In genomic region chr2:197502201-197502600, GRCh38 we compare ENCODE assay signal across 8 cellular contexts. TPM values are rescaled to one million over a fixed set of nuclear protein-coding genes. Genes with fewer than 3 reads are reported as not detected.
DNase-seq lines count a peak whose midpoint lies in the region; ATAC-seq and TF ChIP-seq lines count a peak whose summit lies in the region.

No MANE protein-coding gene starts in this region.

- DNase-seq in activated CD4-positive, alpha-beta T cell treated with anti-CD3 and anti-CD28 coated beads, Interleukin-2, amount 10 ng/mL, durations not matched to agents 7 days and 5 days: no peak
- DNase-seq in activated CD4-positive, alpha-beta T cell treated with anti-CD3 and anti-CD28 coated beads for 48 hours: no peak
- no peak for DNase-seq in activated CD4-positive, alpha-beta memory T cell treated with anti-CD3 and anti-CD28 coated beads for 36 hours
- no peak for DNase-seq in glutamatergic neuron
- no peak for DNase-seq in AML-193 (lab: John Stamatoyannopoulos, UW)
- no peak for DNase-seq in NCI-H526 (lab: John Stamatoyannopoulos, UW)

- no peaks in the 10 kb centered on the region for H3K9me3 Mint-ChIP-seq in activated CD4-positive, alpha-beta T cell treated with anti-CD3 and anti-CD28 coated beads, Interleukin-2, amount 10 ng/mL, durations not matched to agents 7 days and 5 days
- no peaks in the 10 kb centered on the region for H3K9me3 Mint-ChIP-seq in activated CD4-positive, alpha-beta memory T cell treated with anti-CD3 and anti-CD28 coated beads for 36 hours
- H3K9me3 Mint-ChIP-seq in glutamatergic neuron (ENCODE audit: unreplicated experiment): peaks cover 8% of the 10 kb centered on the region
- H3K9me3 Mint-ChIP-seq in stimulated activated memory B cell treated with anti-CD40 and anti-IgM and Interleukin-4, amounts not matched to agents 10 μg/mL and 1 μg/mL and 100 μg/mL, for 72 hours: no peaks in the 10 kb centered on the region

- ATAC-seq in stimulated activated memory B cell treated with anti-CD40 and anti-IgM and Interleukin-4, amounts not matched to agents 10 μg/mL and 1 μg/mL and 100 μg/mL, for 72 hours: no peak
- no peak for ATAC-seq in HG02884 (IDR thresholded peaks at IDR 0.05; ENCODE audit: unreplicated experiment)

- CTCF ChIA-PET in activated CD4-positive, alpha-beta T cell treated with anti-CD3 and anti-CD28 coated beads, Interleukin-2, amount 10 ng/mL, durations not matched to agents 7 days and 5 days (lab: Charles Lee): interaction anchor here (0.6 to 2.3 kb wide), 4 partner anchors 10 to 363 kb away, joined by 3 to 8 read pairs (median 4); partner anchors contain the start of gene MOB4
- CTCF ChIA-PET in activated CD4-positive, alpha-beta memory T cell treated with anti-CD3 and anti-CD28 coated beads for 36 hours (lab: Charles Lee): interaction anchor here (1.0 to 1.4 kb wide), 5 partner anchors 11 to 203 kb away, joined by 3 to 8 read pairs (median 5); partner anchors contain the start of genes COQ10B, MARS2 and MOB4

- POLR2A ChIA-PET in activated CD4-positive, alpha-beta T cell treated with anti-CD3 and anti-CD28 coated beads, Interleukin-2, amount 10 ng/mL, durations not matched to agents 7 days and 5 days (lab: Charles Lee): no interaction called here
- POLR2A ChIA-PET in activated CD4-positive, alpha-beta memory T cell treated with anti-CD3 and anti-CD28 coated beads for 36 hours (lab: Charles Lee): interaction anchor here (0.6 to 7.6 kb wide), 4 partner anchors 10 to 69 kb away, joined by 3 to 76 read pairs (median 38); partner anchors contain the start of genes MOB4 and SF3B1

- peak overlapping the region; percentile 98 for H3K27ac Mint-ChIP-seq in activated CD4-positive, alpha-beta T cell treated with anti-CD3 and anti-CD28 coated beads, Interleukin-2, amount 10 ng/mL, durations not matched to agents 7 days and 5 days
- peak overlapping the region; percentile 97 for H3K27ac Mint-ChIP-seq in activated CD4-positive, alpha-beta memory T cell treated with anti-CD3 and anti-CD28 coated beads for 36 hours
- no peak overlapping the region for H3K27ac Mint-ChIP-seq in glutamatergic neuron (ENCODE audit: unreplicated experiment)
- peak overlapping the region; percentile 93 for H3K27ac Mint-ChIP-seq in stimulated activated memory B cell treated with anti-CD40 and anti-IgM and Interleukin-4, amounts not matched to agents 10 μg/mL and 1 μg/mL and 100 μg/mL, for 72 hours

- no peaks in the 10 kb centered on the region for H3K27me3 Mint-ChIP-seq in activated CD4-positive, alpha-beta T cell treated with anti-CD3 and anti-CD28 coated beads, Interleukin-2, amount 10 ng/mL, durations not matched to agents 7 days and 5 days
- H3K27me3 Mint-ChIP-seq in activated CD4-positive, alpha-beta memory T cell treated with anti-CD3 and anti-CD28 coated beads for 36 hours: no peaks in the 10 kb centered on the region
- peaks cover 4% of the 10 kb centered on the region for H3K27me3 Mint-ChIP-seq in glutamatergic neuron (ENCODE audit: unreplicated experiment)
- no peaks in the 10 kb centered on the region for H3K27me3 Mint-ChIP-seq in stimulated activated memory B cell treated with anti-CD40 and anti-IgM and Interleukin-4, amounts not matched to agents 10 μg/mL and 1 μg/mL and 100 μg/mL, for 72 hours

- peaks cover 34% of the 10 kb centered on the region for H3K4me1 Mint-ChIP-seq in activated CD4-positive, alpha-beta T cell treated with anti-CD3 and anti-CD28 coated beads, Interleukin-2, amount 10 ng/mL, durations not matched to agents 7 days and 5 days
- H3K4me1 Mint-ChIP-seq in activated CD4-positive, alpha-beta memory T cell treated with anti-CD3 and anti-CD28 coated beads for 36 hours (ENCODE audit: low read depth): peaks cover 37% of the 10 kb centered on the region
- H3K4me1 Mint-ChIP-seq in glutamatergic neuron (ENCODE audit: low read depth, unreplicated experiment): peaks cover 17% of the 10 kb centered on the region
- peaks cover 35% of the 10 kb centered on the region for H3K4me1 Mint-ChIP-seq in stimulated activated memory B cell treated with anti-CD40 and anti-IgM and Interleukin-4, amounts not matched to agents 10 μg/mL and 1 μg/mL and 100 μg/mL, for 72 hours

- H3K4me3 Mint-ChIP-seq in activated CD4-positive, alpha-beta T cell treated with anti-CD3 and anti-CD28 coated beads, Interleukin-2, amount 10 ng/mL, durations not matched to agents 7 days and 5 days: peak overlapping the region; percentile 91
- peak overlapping the region; percentile 97 for H3K4me3 Mint-ChIP-seq in activated CD4-positive, alpha-beta memory T cell treated with anti-CD3 and anti-CD28 coated beads for 36 hours
- H3K4me3 Mint-ChIP-seq in glutamatergic neuron (ENCODE audit: unreplicated experiment): peak overlapping the region; percentile 92
- peak overlapping the region; percentile 86 for H3K4me3 Mint-ChIP-seq in stimulated activated memory B cell treated with anti-CD40 and anti-IgM and Interleukin-4, amounts not matched to agents 10 μg/mL and 1 μg/mL and 100 μg/mL, for 72 hours

- peaks cover 57% of the 10 kb centered on the region for H3K36me3 Mint-ChIP-seq in activated CD4-positive, alpha-beta T cell treated with anti-CD3 and anti-CD28 coated beads, Interleukin-2, amount 10 ng/mL, durations not matched to agents 7 days and 5 days (ENCODE audit: low read depth)
- H3K36me3 Mint-ChIP-seq in activated CD4-positive, alpha-beta memory T cell treated with anti-CD3 and anti-CD28 coated beads for 36 hours: peaks cover 63% of the 10 kb centered on the region
- H3K36me3 Mint-ChIP-seq in glutamatergic neuron (ENCODE audit: unreplicated experiment): no peaks in the 10 kb centered on the region
- H3K36me3 Mint-ChIP-seq in stimulated activated memory B cell treated with anti-CD40 and anti-IgM and Interleukin-4, amounts not matched to agents 10 μg/mL and 1 μg/mL and 100 μg/mL, for 72 hours: peaks cover 45% of the 10 kb centered on the region

- TF ChIP-seq CTCF in glutamatergic neuron (IDR thresholded peaks at IDR 0.05; ENCODE audit: partially characterized antibody, unreplicated experiment): no peak

- intact Hi-C loops in activated CD4-positive, alpha-beta memory T cell treated with anti-CD3 and anti-CD28 coated beads for 36 hours (cut with micrococcal nuclease): loop anchor here (5.0 kb wide), 4 partner anchors 275 to 1335 kb away; partner anchors contain the start of gene PGAP1

RNA-seq across cellular contexts. Expression of gene HSPE1, which starts 2.0 kb away (rescaled TPM):
- 10 to 100 TPM; 91.0 to 95.6 TPM for total RNA-seq in activated CD4-positive, alpha-beta T cell treated with anti-CD3 and anti-CD28 coated beads, Interleukin-2, amount 10 ng/mL, durations not matched to agents 7 days and 5 days
- total RNA-seq in activated CD4-positive, alpha-beta memory T cell treated with anti-CD3 and anti-CD28 coated beads for 36 hours: 100 to 1,000 TPM; 282 to 283 TPM
- total RNA-seq in glutamatergic neuron (ENCODE audit: unreplicated experiment): 83.5 TPM

RNA-seq across cellular contexts. Expression of gene HSPD1, which starts 2.6 kb away (rescaled TPM):
- total RNA-seq in activated CD4-positive, alpha-beta T cell treated with anti-CD3 and anti-CD28 coated beads, Interleukin-2, amount 10 ng/mL, durations not matched to agents 7 days and 5 days: 100 to 1,000 TPM; 212 to 223 TPM
- 100 to 1,000 TPM; 839 to 853 TPM for total RNA-seq in activated CD4-positive, alpha-beta memory T cell treated with anti-CD3 and anti-CD28 coated beads for 36 hours
- 187 TPM for total RNA-seq in glutamatergic neuron (ENCODE audit: unreplicated experiment)

RNA-seq across cellular contexts. Expression of gene MOB4, which starts 13.7 kb away (rescaled TPM):
- 10 to 100 TPM; 17.1 to 18.9 TPM for total RNA-seq in activated CD4-positive, alpha-beta T cell treated with anti-CD3 and anti-CD28 coated beads, Interleukin-2, amount 10 ng/mL, durations not matched to agents 7 days and 5 days
- total RNA-seq in activated CD4-positive, alpha-beta memory T cell treated with anti-CD3 and anti-CD28 coated beads for 36 hours: 10 to 100 TPM; 18.9 to 19.5 TPM
- total RNA-seq in glutamatergic neuron (ENCODE audit: unreplicated experiment): 46.4 TPM

RNA-seq across cellular contexts. Expression of gene COQ10B, which starts 48.8 kb away (rescaled TPM):
- total RNA-seq in activated CD4-positive, alpha-beta T cell treated with anti-CD3 and anti-CD28 coated beads, Interleukin-2, amount 10 ng/mL, durations not matched to agents 7 days and 5 days: 10 to 100 TPM; 16.7 to 17.9 TPM
- total RNA-seq in activated CD4-positive, alpha-beta memory T cell treated with anti-CD3 and anti-CD28 coated beads for 36 hours: 10 to 100 TPM; 21.5 TPM
- total RNA-seq in glutamatergic neuron (ENCODE audit: unreplicated experiment): 13.2 TPM
